In the genomic region with DNA sequence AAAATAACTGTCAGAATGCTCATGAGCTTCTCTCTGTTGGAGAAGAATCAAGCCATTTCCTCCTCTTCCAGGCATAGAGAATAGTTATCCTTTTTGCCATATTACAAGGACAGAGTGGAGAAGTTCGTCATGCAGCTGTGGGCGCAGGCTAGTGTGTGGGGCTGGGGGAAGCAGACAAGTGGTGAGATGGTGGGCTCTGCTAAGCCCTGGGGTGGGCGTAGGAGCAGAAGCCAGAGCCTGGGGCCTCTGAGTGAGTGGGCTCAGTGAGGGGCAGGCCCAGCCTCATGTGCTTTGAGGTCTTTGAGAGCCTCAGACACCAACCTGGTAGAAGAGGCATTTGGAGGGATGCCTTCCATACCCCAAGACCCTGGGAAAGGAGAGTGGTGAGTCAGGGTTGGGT, we compare ENCODE assay signal across 25 cellular contexts. TPM values are rescaled to one million over a fixed set of nuclear protein-coding genes. Genes with fewer than 3 reads are reported as not detected.
DNase-seq lines count a peak whose midpoint lies in the region; ATAC-seq and TF ChIP-seq lines count a peak whose summit lies in the region.
"Had no signal": no experiment of that assay in that cellular context is flagged by ENCODE, and none has a peak within 500 bp of the region (broad histone marks: within the 10 kb centered on the region; RNA-seq: fewer than 3 reads in every experiment).

No MANE protein-coding gene starts in this region.

- TF ChIP-seq CTCF in smooth muscle cell (IDR thresholded peaks at IDR 0.05; ENCODE audit: borderline replicate concordance, insufficient read depth, poor library complexity, severe bottlenecking) (no peak), thyroid gland (IDR thresholded peaks at IDR 0.05) (no peak)

- peaks cover 98% of the 10 kb centered on the region for H3K79me2 ChIP-seq in smooth muscle cell (ENCODE audit: low read depth)

- no peak for ATAC-seq in activated T-cell treated with anti-CD3 and anti-CD28 coated beads, Interleukin-2, amount 50 U/mL, for 4 hours
- no peak for ATAC-seq in activated T-helper 17 cell treated with anti-CD3 and anti-CD28 coated beads, Interleukin-2, amount 50 U/mL, for 72 hours (replicated peaks)
- ATAC-seq in memory B cell (ENCODE audit: low read depth) = no peak
- ATAC-seq in HG03280 (IDR thresholded peaks at IDR 0.05; ENCODE audit: unreplicated experiment) = no peak
- ATAC-seq: A549, gastrocnemius medialis, K562 had no signal

- 47% methylated on average over 3 of the region's 3 CpGs for WGBS in smooth muscle cell (ENCODE audit: low lambda C conversion rate)
- 84 to 87% methylated on average over 3 of the region's 3 CpGs for WGBS in thyroid gland, 2 donors

- no peak for TF ChIP-seq POLR2A in thyroid gland (IDR thresholded peaks at IDR 0.05)

- H3K36me3 Mint-ChIP-seq in activated T-cell treated with anti-CD3 and anti-CD28 coated beads, Interleukin-2, amount 50 U/mL, for 24 hours (ENCODE audit: low read depth) = peaks cover 21% of the 10 kb centered on the region
- peaks cover 11% of the 10 kb centered on the region for H3K36me3 Mint-ChIP-seq in activated T-cell treated with anti-CD3 and anti-CD28 coated beads, Interleukin-2, amount 50 U/mL, for 4 hours (ENCODE audit: insufficient read depth)
- peaks cover 17% of the 10 kb centered on the region for H3K36me3 Mint-ChIP-seq in activated T-helper 17 cell treated with anti-CD3 and anti-CD28 coated beads, Interleukin-2, amount 50 U/mL, for 72 hours (ENCODE audit: low read depth)
- H3K36me3 Mint-ChIP-seq in memory B cell = peaks cover 7% of the 10 kb centered on the region

- H3K4me1 Mint-ChIP-seq in activated T-cell treated with anti-CD3 and anti-CD28 coated beads, Interleukin-2, amount 50 U/mL, for 24 hours (ENCODE audit: low read depth) = peaks cover 85% of the 10 kb centered on the region
- H3K4me1 Mint-ChIP-seq in activated T-cell treated with anti-CD3 and anti-CD28 coated beads, Interleukin-2, amount 50 U/mL, for 4 hours (ENCODE audit: low read depth) = peaks cover 73% of the 10 kb centered on the region
- peaks cover 53% of the 10 kb centered on the region for H3K4me1 Mint-ChIP-seq in activated T-helper 17 cell treated with anti-CD3 and anti-CD28 coated beads, Interleukin-2, amount 50 U/mL, for 72 hours
- peaks cover 51% of the 10 kb centered on the region for H3K4me1 Mint-ChIP-seq in memory B cell

- H3F3A ChIP-seq in smooth muscle cell (ENCODE audit: low read depth) = peaks cover 8% of the 10 kb centered on the region

- H3K27ac ChIP-seq in smooth muscle cell (ENCODE audit: low read depth) (peak overlapping the region; percentile 56), thyroid gland (no peak overlapping the region)
- H3K27ac ChIP-seq: A549, esophagus squamous epithelium, VCaP had no signal

- H3K4me2 ChIP-seq in smooth muscle cell = peak overlapping the region; percentile 57
- H3K4me2 ChIP-seq: A549 had no signal

- no peaks in the 10 kb centered on the region for H3K9me3 Mint-ChIP-seq in activated T-cell treated with anti-CD3 and anti-CD28 coated beads, Interleukin-2, amount 50 U/mL, for 24 hours
- H3K9me3 Mint-ChIP-seq in activated T-cell treated with anti-CD3 and anti-CD28 coated beads, Interleukin-2, amount 50 U/mL, for 4 hours = no peaks in the 10 kb centered on the region
- H3K9me3 Mint-ChIP-seq in activated T-helper 17 cell treated with anti-CD3 and anti-CD28 coated beads, Interleukin-2, amount 50 U/mL, for 72 hours = no peaks in the 10 kb centered on the region
- H3K9me3 Mint-ChIP-seq in memory B cell = no peaks in the 10 kb centered on the region
- H3K9me3 Mint-ChIP-seq: activated naive CD8-positive, alpha-beta T cell treated with anti-CD3 and anti-CD28 coated beads, Interleukin-2, amount 10 ng/mL, durations not matched to agents 7 days and 5 days; T-helper 2 cell treated with Interferon-gamma antibody and Interleukin-4, amounts not matched to agents 5 μg/mL and 100 μg/mL, for 36 hours had no signal

- H3K36me3 ChIP-seq in smooth muscle cell (ENCODE audit: low read depth) (no peaks in the 10 kb centered on the region), thyroid gland (no peaks in the 10 kb centered on the region)
- H3K36me3 ChIP-seq: gastrocnemius medialis had no signal

- peak overlapping the region; percentile 28 for H3K9ac ChIP-seq in smooth muscle cell (ENCODE audit: low read depth)

- no peaks in the 10 kb centered on the region for H3K9me3 ChIP-seq in smooth muscle cell (replicated peaks; ENCODE audit: low read depth)
- no peaks in the 10 kb centered on the region for H3K9me3 ChIP-seq in thyroid gland
- H3K9me3 ChIP-seq: A549, BE2C, esophagus squamous epithelium, gastrocnemius medialis had no signal

- H3K4me1 ChIP-seq in smooth muscle cell (ENCODE audit: low read depth) (peaks cover 10% of the 10 kb centered on the region), thyroid gland (peaks cover 42 to 57% of the 10 kb centered on the region in 2 donors)
- H3K4me1 ChIP-seq: A549 had no signal

- H4K20me1 ChIP-seq in smooth muscle cell (ENCODE audit: low read depth) = peaks cover 100% of the 10 kb centered on the region

- H2AFZ ChIP-seq in smooth muscle cell (ENCODE audit: low read depth) = no peak overlapping the region

- H3K27me3 ChIP-seq in smooth muscle cell (ENCODE audit: low read depth) = no peaks in the 10 kb centered on the region
- no peaks in the 10 kb centered on the region for H3K27me3 ChIP-seq in thyroid gland
- H3K27me3 ChIP-seq: BE2C, esophagus squamous epithelium, gastrocnemius medialis had no signal

- peak overlapping the region; percentile 55 for H3K27ac Mint-ChIP-seq in activated T-cell treated with anti-CD3 and anti-CD28 coated beads, Interleukin-2, amount 50 U/mL, for 24 hours
- H3K27ac Mint-ChIP-seq in activated T-helper 17 cell treated with anti-CD3 and anti-CD28 coated beads, Interleukin-2, amount 50 U/mL, for 72 hours = peak overlapping the region; percentile 97
- peak overlapping the region; percentile 90 for H3K27ac Mint-ChIP-seq in memory B cell
- H3K27ac Mint-ChIP-seq: activated naive CD8-positive, alpha-beta T cell treated with anti-CD3 and anti-CD28 coated beads, Interleukin-2, amount 10 ng/mL, durations not matched to agents 7 days and 5 days; T-helper 2 cell treated with Interferon-gamma antibody and Interleukin-4, amounts not matched to agents 5 μg/mL and 100 μg/mL, for 36 hours had no signal

- intact Hi-C loops in thyroid gland (cut with DNase I) = no loop called here

- H3K4me3 ChIP-seq in smooth muscle cell (no peak overlapping the region), thyroid gland (replicated peaks in 1 of 3) (no peak overlapping the region)
- H3K4me3 ChIP-seq: A549, esophagus squamous epithelium, gastrocnemius medialis, K562 had no signal

- H3K27me3 Mint-ChIP-seq in activated T-cell treated with anti-CD3 and anti-CD28 coated beads, Interleukin-2, amount 50 U/mL, for 24 hours = no peaks in the 10 kb centered on the region
- no peaks in the 10 kb centered on the region for H3K27me3 Mint-ChIP-seq in activated T-cell treated with anti-CD3 and anti-CD28 coated beads, Interleukin-2, amount 50 U/mL, for 4 hours (ENCODE audit: low read depth)
- no peaks in the 10 kb centered on the region for H3K27me3 Mint-ChIP-seq in activated T-helper 17 cell treated with anti-CD3 and anti-CD28 coated beads, Interleukin-2, amount 50 U/mL, for 72 hours
- H3K27me3 Mint-ChIP-seq in memory B cell = no peaks in the 10 kb centered on the region
- H3K27me3 Mint-ChIP-seq: activated naive CD8-positive, alpha-beta T cell treated with anti-CD3 and anti-CD28 coated beads, Interleukin-2, amount 10 ng/mL, durations not matched to agents 7 days and 5 days had no signal

- no peak overlapping the region for H3K4me3 Mint-ChIP-seq in activated T-cell treated with anti-CD3 and anti-CD28 coated beads, Interleukin-2, amount 50 U/mL, for 24 hours
- H3K4me3 Mint-ChIP-seq in activated T-cell treated with anti-CD3 and anti-CD28 coated beads, Interleukin-2, amount 50 U/mL, for 4 hours = no peak overlapping the region
- peak overlapping the region; percentile 87 for H3K4me3 Mint-ChIP-seq in activated T-helper 17 cell treated with anti-CD3 and anti-CD28 coated beads, Interleukin-2, amount 50 U/mL, for 72 hours
- H3K4me3 Mint-ChIP-seq in memory B cell = no peak overlapping the region
- H3K4me3 Mint-ChIP-seq: activated naive CD8-positive, alpha-beta T cell treated with anti-CD3 and anti-CD28 coated beads, Interleukin-2, amount 10 ng/mL, durations not matched to agents 7 days and 5 days; T-helper 2 cell treated with Interferon-gamma antibody and Interleukin-4, amounts not matched to agents 5 μg/mL and 100 μg/mL, for 36 hours had no signal

- DNase-seq in activated T-cell treated with anti-CD3 and anti-CD28 coated beads, Interleukin-2, amount 50 U/mL, for 24 hours = no peak
- no peak for DNase-seq in activated T-cell treated with anti-CD3 and anti-CD28 coated beads, Interleukin-2, amount 50 U/mL, for 4 hours
- DNase-seq in memory B cell (ENCODE audit: low spot score in 2 of 2) (no peak), smooth muscle cell (lab: John Stamatoyannopoulos, UW; ENCODE audit: unreplicated experiment) (no peak), thyroid gland (no peak), NCI-H146 treated with DMSO at 0.1 percent for 48 hours (lab: John Stamatoyannopoulos, UW; ENCODE audit: unreplicated experiment) (no peak)
- DNase-seq: activated naive CD8-positive, alpha-beta T cell treated with anti-CD3 and anti-CD28 coated beads, Interleukin-2, amount 10 ng/mL, durations not matched to agents 7 days and 5 days; BE2C; COR-L47; DND-41; effector memory CD4-positive, alpha-beta T cell; esophagus squamous epithelium; gastrocnemius medialis; GOT3; hippocampal formation; NCI-H1436 treated with DMSO at 0.1 percent for 48 hours; NCI-H510A; occipital lobe; stimulated activated CD4-positive, alpha-beta T cell treated with anti-CD3 and anti-CD28 coated beads, Interleukin-12 subunit alpha, Interleukin-12 subunit beta, amount 100 ng/mL, for 4 hours had no signal

RNA-seq across cellular contexts. Expression of a gene that starts 19.4 kb away (rescaled TPM):
- total RNA-seq in activated T-cell treated with anti-CD3 and anti-CD28 coated beads, Interleukin-2, amount 50 U/mL, for 4 hours = 10 to 100 TPM; 45.6 to 46.6 (median 46.0) TPM
- 10 to 100 TPM; 66.7 to 67.3 TPM for total RNA-seq in activated T-helper 17 cell treated with anti-CD3 and anti-CD28 coated beads, Interleukin-2, amount 50 U/mL, for 72 hours
- 52.8 and 65.4 TPM in 2 replicates for total RNA-seq in smooth muscle cell
- 30.1 and 40.2 TPM in 2 replicates for polyA plus RNA-seq in smooth muscle cell
- total RNA-seq in thyroid gland = 100 to 1,000 TPM; 157 to 315 (median 206) TPM
